ENCODE assay signal across 14 cellular contexts in genomic region chr3:29525254-29525881, GRCh38.
DNase-seq lines count a peak whose midpoint lies in the region; ATAC-seq, FAIRE-seq and TF ChIP-seq lines count a peak whose summit lies in the region.
"Had no signal": no experiment of that assay in that cellular context is flagged by ENCODE, and none has a peak within 500 bp of the region (broad histone marks: within the 10 kb centered on the region; RNA-seq: fewer than 3 reads in every experiment).

No MANE protein-coding gene starts in this region.

- H3K27ac ChIP-seq in HepG2 (ENCODE audit: extremely low read length, insufficient read depth, low read length) (no peak overlapping the region), testis (peak overlapping the region in 1 of 2 donors; percentile 35)

- CTCF ChIA-PET in HepG2 (lab: Yijun Ruan, JAX; ENCODE audit: low intra/inter-chr PET ratio, low total read pairs), result no interaction called here

- POLR2A ChIA-PET in HepG2 (lab: Yijun Ruan, JAX), result no interaction called here

- no peaks in the 10 kb centered on the region for H4K20me1 ChIP-seq in HepG2 (ENCODE audit: insufficient read depth, low read length)

- no peak for TF ChIP-seq RAD21 in HepG2 (CRISPR knock-in tag; IDR thresholded peaks at IDR 0.05)

- no peak for TF ChIP-seq CTCF in HepG2 (CRISPR knock-in tag; IDR thresholded peaks at IDR 0.05)
- TF ChIP-seq CTCF in testis (IDR thresholded peaks at IDR 0.05), result no peak

- H3K27me3 Mint-ChIP-seq in effector memory CD8-positive, alpha-beta T cell, result no peaks in the 10 kb centered on the region

- peaks cover 0 to 12% of the 10 kb centered on the region in 2 donors for H3K9me3 Mint-ChIP-seq in effector memory CD8-positive, alpha-beta T cell

- in situ Hi-C loops in HepG2 (cut with HindIII; ENCODE audit: extremely low pct_ligation_motif_present, low pct_unique_long_range_greater_than_20kb), result no loop called here

- H3K79me2 ChIP-seq in HepG2 (ENCODE audit: insufficient read depth, low read length), result no peaks in the 10 kb centered on the region

- H3K4me2 ChIP-seq in HepG2 (ENCODE audit: low read depth, low read length), result no peak overlapping the region

- peak; percentile 18 for DNase-seq in NCI-H1092 treated with DMSO at 0.1 percent for 48 hours (lab: John Stamatoyannopoulos, UW)
- peak; percentile 59 for DNase-seq in brain pericyte (ENCODE audit: low read depth, low spot score)
- DNase-seq in HepG2 (ENCODE audit: low spot score), result peak; percentile 0
- peak; percentile 72 for DNase-seq in testis
- no peak for DNase-seq in NCI-H1694 treated with DMSO at 0.1 percent for 48 hours (lab: John Stamatoyannopoulos, UW)
- DNase-seq in effector memory CD8-positive, alpha-beta T cell, result no peak
- DNase-seq: activated CD4-positive, CD25-positive, alpha-beta regulatory T cell; naive B cell; NCI-H146; stimulated activated naive CD4-positive, alpha-beta T cell had no signal

- no peak overlapping the region for H3K9ac ChIP-seq in HepG2 (ENCODE audit: insufficient read depth, low read depth, low read length)

- no peaks in the 10 kb centered on the region for H3K36me3 Mint-ChIP-seq in effector memory CD8-positive, alpha-beta T cell (ENCODE audit: insufficient read depth)
- H3K36me3 Mint-ChIP-seq: naive B cell had no signal

- TF ChIP-seq POLR2A in HepG2 (IDR thresholded peaks at IDR 0.05; ENCODE audit: insufficient read depth in 1 of 2, low read depth in 2 of 2, low read length in 2 of 2), result no peak
- TF ChIP-seq POLR2A in testis (IDR thresholded peaks at IDR 0.05), result no peak

- no peaks in the 10 kb centered on the region for H3K4me1 Mint-ChIP-seq in effector memory CD8-positive, alpha-beta T cell (ENCODE audit: low read depth in 2 of 2)
- H3K4me1 Mint-ChIP-seq: naive B cell had no signal

- BruUV-seq in HepG2 (replicated peaks; lab: Mats Ljungman, UMichigan), result no TSS peak

- H3K4me1 ChIP-seq in HepG2 (ENCODE audit: insufficient read depth, low read length) (peaks cover 6% of the 10 kb centered on the region; the same call in 1 of the 2 replicates), testis (peaks cover 13% of the 10 kb centered on the region)

- WGBS in HepG2 (ENCODE audit: low lambda C conversion rate), result 0% methylated on average over 1 of the region's 1 CpG
- WGBS in testis, 2 donors, result 3 to 31% methylated on average over 1 of the region's 1 CpG

- ATAC-seq in HepG2 (no peak; the same call in 2 of the 3 replicates), GM21423 (IDR thresholded peaks at IDR 0.05; ENCODE audit: unreplicated experiment) (no peak), GM21367 (IDR thresholded peaks at IDR 0.05; ENCODE audit: unreplicated experiment) (no peak)
- no peak for ATAC-seq in effector memory CD8-positive, alpha-beta T cell (replicated peaks)

- no peaks in the 10 kb centered on the region for H3K36me3 ChIP-seq in HepG2 (replicated peaks in 1 of 2; ENCODE audit: control insufficient read depth in 1 of 2, insufficient read depth in 2 of 2, low read length in 2 of 2)
- no peaks in the 10 kb centered on the region for H3K36me3 ChIP-seq in testis (ENCODE audit: low read depth, missing control alignments)

- H3K27ac Mint-ChIP-seq in effector memory CD8-positive, alpha-beta T cell, result no peak overlapping the region
- H3K27ac Mint-ChIP-seq: naive B cell had no signal

- H2AFZ ChIP-seq in HepG2 (ENCODE audit: low read length), result no peak overlapping the region

- H3K27me3 ChIP-seq in HepG2 (ENCODE audit: control insufficient read depth in 1 of 2, insufficient read depth in 2 of 2, low read length in 2 of 2) (no peaks in the 10 kb centered on the region), testis (no peaks in the 10 kb centered on the region)

- no peak overlapping the region for H3K4me3 Mint-ChIP-seq in effector memory CD8-positive, alpha-beta T cell
- H3K4me3 Mint-ChIP-seq: naive B cell had no signal

- no peak for TF ChIP-seq EP300 in HepG2 (IDR thresholded peaks at IDR 0.05; ENCODE audit: low read depth in 2 of 2, low read length in 2 of 2)
- TF ChIP-seq EP300 in HepG2 (CRISPR knock-in tag; IDR thresholded peaks at IDR 0.05; ENCODE audit: borderline replicate concordance), result no peak

- intact Hi-C loops in HepG2 (cut with micrococcal nuclease; ENCODE audit: unreplicated experiment) (no loop called here), testis (cut with DNase I; ENCODE audit: low total_unique reads) (no loop called here)

- no peak for FAIRE-seq in HepG2 (lab: Jason Lieb, UNC)
- FAIRE-seq: colon, GM12892 had no signal

- no peak overlapping the region for H3K4me3 ChIP-seq in HepG2 (replicated peaks in 1 of 3; ENCODE audit: insufficient read depth in 1 of 3, low read depth in 2 of 3, low read length in 3 of 3)
- no peak overlapping the region for H3K4me3 ChIP-seq in testis

- H3K9me3 ChIP-seq in HepG2 (ENCODE audit: low read length), result no peaks in the 10 kb centered on the region
- H3K9me3 ChIP-seq in testis, result no peaks in the 10 kb centered on the region

TF ChIP-seq in HepG2, 621 proteins besides CTCF, POLR2A, EP300 and RAD21:
- no peak for TF ChIP-seq ZNF670 (CRISPR knock-in tag; IDR thresholded peaks at IDR 0.05; ENCODE audit: borderline replicate concordance)
- TF ChIP-seq ZNF468 (CRISPR knock-in tag; IDR thresholded peaks at IDR 0.05), result no peak
- TF ChIP-seq MIER2 (CRISPR knock-in tag; IDR thresholded peaks at IDR 0.05), result no peak
- no peak for TF ChIP-seq ZNF17 (CRISPR knock-in tag; IDR thresholded peaks at IDR 0.05)
- no peak for TF ChIP-seq GABPB1 (CRISPR knock-in tag; IDR thresholded peaks at IDR 0.05)
- no peak for TF ChIP-seq ZNF367 (CRISPR knock-in tag; IDR thresholded peaks at IDR 0.05; ENCODE audit: borderline replicate concordance)
- TF ChIP-seq ZFP41 (CRISPR knock-in tag; IDR thresholded peaks at IDR 0.05; ENCODE audit: borderline replicate concordance), result no peak

Comparison
In these comparisons a context has a peak if more than half of its experiments do, and no peak if none do; other contexts are left out.
1. DNase-seq: peak in NCI-H1092 treated with DMSO at 0.1 percent for 48 hours (single experiment), brain pericyte (single experiment), HepG2 (single experiment) and testis (single experiment); none in NCI-H1694 treated with DMSO at 0.1 percent for 48 hours (single experiment) and effector memory CD8-positive, alpha-beta T cell (0 of 3).